ENCODE assay signal across 29 cellular contexts in the genomic region with DNA sequence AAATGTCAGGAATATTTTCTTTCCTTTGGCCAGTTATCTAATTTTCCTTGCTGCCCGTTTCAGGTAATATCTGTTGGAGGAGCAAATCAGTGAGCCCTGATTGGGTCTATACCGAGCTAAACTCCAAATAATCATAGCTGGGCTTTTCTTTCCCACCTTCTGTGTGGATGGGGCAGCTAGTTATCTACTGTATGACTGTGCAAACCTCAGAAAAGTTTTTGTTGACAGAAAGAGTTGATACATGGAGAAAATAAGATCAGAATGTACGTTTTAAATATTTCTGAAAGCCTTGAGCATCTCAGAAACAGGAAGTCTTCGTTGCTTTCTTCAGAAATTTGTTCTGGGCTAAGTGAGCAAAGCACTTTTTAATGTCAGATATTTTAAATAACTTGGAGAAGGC. TPM values are rescaled to one million over a fixed set of nuclear protein-coding genes. Genes with fewer than 3 reads are reported as not detected.
"Had no signal": no experiment of that assay in that cellular context is flagged by ENCODE, and none has a peak within 500 bp of the region (broad histone marks: within the 10 kb centered on the region; RNA-seq: fewer than 3 reads in every experiment).

No MANE protein-coding gene starts in this region.

- H3K9me3 ChIP-seq: body of pancreas, gastroesophageal sphincter, lower lobe of right lung, right atrium auricular region, spleen, testis had no signal

- H3K4me1 Mint-ChIP-seq: activated CD4-positive, alpha-beta T cell treated with anti-CD3 and anti-CD28 coated beads for 36 hours; activated CD8-positive, alpha-beta memory T cell treated with anti-CD3 and anti-CD28 coated beads, Interleukin-2, amount 10 ng/mL, durations not matched to agents 7 days and 5 days had no signal

- H3K4me1 ChIP-seq: body of pancreas, gastroesophageal sphincter, lower lobe of right lung, right atrium auricular region, spleen, testis had no signal

- H3K27ac ChIP-seq: coronary artery, dorsolateral prefrontal cortex, gastroesophageal sphincter, lower lobe of right lung, right atrium auricular region, spleen, testis had no signal

- H3K36me3 ChIP-seq: gastroesophageal sphincter, lower lobe of right lung, right atrium auricular region, spleen had no signal

- H3K27me3 Mint-ChIP-seq: activated CD4-positive, alpha-beta T cell treated with anti-CD3 and anti-CD28 coated beads for 36 hours; activated CD8-positive, alpha-beta memory T cell treated with anti-CD3 and anti-CD28 coated beads, Interleukin-2, amount 10 ng/mL, durations not matched to agents 7 days and 5 days had no signal

- H3K27ac Mint-ChIP-seq: activated CD4-positive, alpha-beta T cell treated with anti-CD3 and anti-CD28 coated beads for 36 hours; activated CD8-positive, alpha-beta memory T cell treated with anti-CD3 and anti-CD28 coated beads, Interleukin-2, amount 10 ng/mL, durations not matched to agents 7 days and 5 days; activated CD8-positive, alpha-beta T cell treated with anti-CD3 and anti-CD28 coated beads, Interleukin-2, amount 10 ng/mL, durations not matched to agents 7 days and 5 days; activated naive CD4-positive, alpha-beta T cell treated with anti-CD3 and anti-CD28 coated beads, Interleukin-2, amount 50 U/mL, for 72 hours; activated T-cell treated with anti-CD3 and anti-CD28 coated beads, Interleukin-2, amount 50 U/mL, for 72 hours; natural killer cell treated with Interleukin-12 subunit alpha and Interleukin-12 subunit beta and Interleukin-15 and Interleukin-18, amount 100 ng/mL, for 72 hours had no signal

- H3K36me3 Mint-ChIP-seq: activated CD8-positive, alpha-beta memory T cell treated with anti-CD3 and anti-CD28 coated beads, Interleukin-2, amount 10 ng/mL, durations not matched to agents 7 days and 5 days; activated naive CD4-positive, alpha-beta T cell treated with anti-CD3 and anti-CD28 coated beads, Interleukin-2, amount 50 U/mL, for 72 hours; natural killer cell treated with Interleukin-12 subunit alpha and Interleukin-12 subunit beta and Interleukin-15 and Interleukin-18, amount 100 ng/mL, for 72 hours had no signal

- H3K27me3 ChIP-seq: body of pancreas, dorsolateral prefrontal cortex, gastroesophageal sphincter, right atrium auricular region, spleen, testis had no signal

- DNase-seq: activated CD4-positive, alpha-beta T cell treated with anti-CD3 and anti-CD28 coated beads for 36 hours; activated CD4-positive, CD25-positive, alpha-beta regulatory T cell; activated CD8-positive, alpha-beta memory T cell treated with anti-CD3 and anti-CD28 coated beads, Interleukin-2, amount 10 ng/mL, durations not matched to agents 7 days and 5 days; activated CD8-positive, alpha-beta T cell treated with anti-CD3 and anti-CD28 coated beads, Interleukin-2, amount 10 ng/mL, durations not matched to agents 7 days and 5 days; activated naive CD4-positive, alpha-beta T cell; activated T-cell treated with anti-CD3 and anti-CD28 coated beads, Interleukin-2, amount 50 U/mL, for 72 hours; aorta; body of pancreas; cerebellar nuclear complex; dorsolateral prefrontal cortex; effector memory CD4-positive, alpha-beta T cell; erythroblast; hippocampal formation; lower lobe of right lung; mesendoderm; spleen; stimulated activated naive CD4-positive, alpha-beta T cell treated with Interleukin-2 at 50 U/mL for 16 hours; testis; trophoblast cell had no signal

- H3K9me3 Mint-ChIP-seq: activated T-cell treated with anti-CD3 and anti-CD28 coated beads, Interleukin-2, amount 50 U/mL, for 72 hours; natural killer cell treated with Interleukin-12 subunit alpha and Interleukin-12 subunit beta and Interleukin-15 and Interleukin-18, amount 100 ng/mL, for 72 hours had no signal

- H3K4me3 Mint-ChIP-seq: activated CD4-positive, alpha-beta T cell treated with anti-CD3 and anti-CD28 coated beads for 36 hours; activated CD8-positive, alpha-beta memory T cell treated with anti-CD3 and anti-CD28 coated beads, Interleukin-2, amount 10 ng/mL, durations not matched to agents 7 days and 5 days; activated CD8-positive, alpha-beta T cell treated with anti-CD3 and anti-CD28 coated beads, Interleukin-2, amount 10 ng/mL, durations not matched to agents 7 days and 5 days; activated T-cell treated with anti-CD3 and anti-CD28 coated beads, Interleukin-2, amount 50 U/mL, for 72 hours; natural killer cell treated with Interleukin-12 subunit alpha and Interleukin-12 subunit beta and Interleukin-15 and Interleukin-18, amount 100 ng/mL, for 72 hours had no signal

- H3K4me3 ChIP-seq: body of pancreas, coronary artery, dorsolateral prefrontal cortex, gastroesophageal sphincter, lower lobe of right lung, right atrium auricular region, spleen, testis had no signal

- ATAC-seq: activated CD4-positive, alpha-beta T cell treated with anti-CD3 and anti-CD28 coated beads for 36 hours; activated CD8-positive, alpha-beta memory T cell treated with anti-CD3 and anti-CD28 coated beads, Interleukin-2, amount 10 ng/mL, durations not matched to agents 7 days and 5 days; activated CD8-positive, alpha-beta T cell treated with anti-CD3 and anti-CD28 coated beads, Interleukin-2, amount 10 ng/mL, durations not matched to agents 7 days and 5 days; activated naive CD4-positive, alpha-beta T cell treated with anti-CD3 and anti-CD28 coated beads, Interleukin-2, amount 50 U/mL, for 72 hours; activated T-cell treated with anti-CD3 and anti-CD28 coated beads, Interleukin-2, amount 50 U/mL, for 72 hours; gastroesophageal sphincter; left lobe of liver; natural killer cell treated with Interleukin-12 subunit alpha and Interleukin-12 subunit beta and Interleukin-15 and Interleukin-18, amount 100 ng/mL, for 72 hours had no signal

RNA-seq across cellular contexts. Expression of gene CXCL5, which starts 6.2 kb away (rescaled TPM):
- total RNA-seq: activated CD4-positive, alpha-beta T cell treated with anti-CD3 and anti-CD28 coated beads for 36 hours; activated CD8-positive, alpha-beta memory T cell treated with anti-CD3 and anti-CD28 coated beads, Interleukin-2, amount 10 ng/mL, durations not matched to agents 7 days and 5 days; activated CD8-positive, alpha-beta T cell treated with anti-CD3 and anti-CD28 coated beads, Interleukin-2, amount 10 ng/mL, durations not matched to agents 7 days and 5 days; activated naive CD4-positive, alpha-beta T cell treated with anti-CD3 and anti-CD28 coated beads, Interleukin-2, amount 50 U/mL, for 72 hours; activated T-cell treated with anti-CD3 and anti-CD28 coated beads, Interleukin-2, amount 50 U/mL, for 72 hours; body of pancreas; left lobe of liver; myocyte; natural killer cell treated with Interleukin-12 subunit alpha and Interleukin-12 subunit beta and Interleukin-15 and Interleukin-18, amount 100 ng/mL, for 72 hours; right atrium auricular region had no signal

RNA-seq across cellular contexts. Expression of gene PPBP, which starts 16.7 kb away (rescaled TPM):
- total RNA-seq: activated CD4-positive, alpha-beta T cell treated with anti-CD3 and anti-CD28 coated beads for 36 hours; activated CD8-positive, alpha-beta memory T cell treated with anti-CD3 and anti-CD28 coated beads, Interleukin-2, amount 10 ng/mL, durations not matched to agents 7 days and 5 days; activated CD8-positive, alpha-beta T cell treated with anti-CD3 and anti-CD28 coated beads, Interleukin-2, amount 10 ng/mL, durations not matched to agents 7 days and 5 days; activated naive CD4-positive, alpha-beta T cell treated with anti-CD3 and anti-CD28 coated beads, Interleukin-2, amount 50 U/mL, for 72 hours; activated T-cell treated with anti-CD3 and anti-CD28 coated beads, Interleukin-2, amount 50 U/mL, for 72 hours; body of pancreas; gastroesophageal sphincter; kidney epithelial cell; myocyte; natural killer cell treated with Interleukin-12 subunit alpha and Interleukin-12 subunit beta and Interleukin-15 and Interleukin-18, amount 100 ng/mL, for 72 hours; pulmonary artery endothelial cell; testis had no signal
- polyA plus RNA-seq: aorta had no signal

RNA-seq across cellular contexts. Expression of gene PF4, which starts 22.8 kb away (rescaled TPM):
- total RNA-seq: activated CD4-positive, alpha-beta T cell treated with anti-CD3 and anti-CD28 coated beads for 36 hours; activated CD8-positive, alpha-beta memory T cell treated with anti-CD3 and anti-CD28 coated beads, Interleukin-2, amount 10 ng/mL, durations not matched to agents 7 days and 5 days; activated CD8-positive, alpha-beta T cell treated with anti-CD3 and anti-CD28 coated beads, Interleukin-2, amount 10 ng/mL, durations not matched to agents 7 days and 5 days; activated naive CD4-positive, alpha-beta T cell treated with anti-CD3 and anti-CD28 coated beads, Interleukin-2, amount 50 U/mL, for 72 hours; activated T-cell treated with anti-CD3 and anti-CD28 coated beads, Interleukin-2, amount 50 U/mL, for 72 hours; body of pancreas; gastroesophageal sphincter; kidney epithelial cell; myocyte; natural killer cell treated with Interleukin-12 subunit alpha and Interleukin-12 subunit beta and Interleukin-15 and Interleukin-18, amount 100 ng/mL, for 72 hours; omental fat pad; pulmonary artery endothelial cell; testis had no signal
- polyA plus RNA-seq: aorta had no signal

RNA-seq across cellular contexts. Expression of gene CXCL3, which starts 33.8 kb away (rescaled TPM):
- total RNA-seq: activated CD4-positive, alpha-beta T cell treated with anti-CD3 and anti-CD28 coated beads for 36 hours; activated CD8-positive, alpha-beta memory T cell treated with anti-CD3 and anti-CD28 coated beads, Interleukin-2, amount 10 ng/mL, durations not matched to agents 7 days and 5 days; activated CD8-positive, alpha-beta T cell treated with anti-CD3 and anti-CD28 coated beads, Interleukin-2, amount 10 ng/mL, durations not matched to agents 7 days and 5 days; activated naive CD4-positive, alpha-beta T cell treated with anti-CD3 and anti-CD28 coated beads, Interleukin-2, amount 50 U/mL, for 72 hours; activated T-cell treated with anti-CD3 and anti-CD28 coated beads, Interleukin-2, amount 50 U/mL, for 72 hours; left lobe of liver; natural killer cell treated with Interleukin-12 subunit alpha and Interleukin-12 subunit beta and Interleukin-15 and Interleukin-18, amount 100 ng/mL, for 72 hours had no signal
